Comparison of ENCODE assay signal across 16 cellular contexts in the genomic region with DNA sequence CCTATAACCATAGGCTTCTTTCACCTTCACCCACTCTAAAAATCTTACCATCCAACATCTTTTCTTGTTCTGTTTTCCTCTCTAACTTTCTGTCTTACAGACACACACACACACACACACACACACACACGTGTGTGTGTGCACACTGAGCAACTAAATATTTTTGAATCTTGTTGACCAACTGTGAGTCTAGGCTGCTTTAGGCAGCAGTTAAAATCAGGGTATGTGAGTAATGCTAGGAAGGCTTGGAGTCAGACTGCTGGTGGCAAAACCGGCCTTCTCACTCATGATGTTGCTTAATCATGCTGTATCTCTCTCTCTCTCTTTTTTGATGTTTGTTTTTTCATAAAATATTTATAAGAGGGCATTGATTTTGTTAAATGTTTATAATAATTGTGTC.
A peak's percentile ranks its signal among the peaks of the same experiment; 100 is the strongest.
DNase-seq lines count a peak whose midpoint lies in the region; TF ChIP-seq lines count a peak whose summit lies in the region.
"Had no signal": no experiment of that assay in that cellular context is flagged by ENCODE, and none has a peak within 500 bp of the region (broad histone marks: within the 10 kb centered on the region; RNA-seq: fewer than 3 reads in every experiment).

No MANE protein-coding gene starts in this region.

- no peaks in the 10 kb centered on the region for H3K79me2 ChIP-seq in osteoblast (ENCODE audit: insufficient read depth, low read length)

- no peak overlapping the region for H3K27ac ChIP-seq in epithelial cell of prostate
- H3K27ac ChIP-seq in osteoblast (ENCODE audit: low read depth, low read length): no peak overlapping the region

- no peaks in the 10 kb centered on the region for H3K27me3 ChIP-seq in osteoblast (ENCODE audit: insufficient read depth, low read length)

- CTCF ChIA-PET in Calu3 (lab: Charles Lee): no interaction called here

- H3K36me3 Mint-ChIP-seq in Calu3 (ENCODE audit: insufficient read depth, unreplicated experiment): no peaks in the 10 kb centered on the region
- H3K36me3 Mint-ChIP-seq: activated naive CD8-positive, alpha-beta T cell treated with anti-CD3 and anti-CD28 coated beads, Interleukin-2, amount 10 ng/mL, durations not matched to agents 7 days and 5 days; memory B cell had no signal

- H4K20me1 ChIP-seq in osteoblast (ENCODE audit: insufficient read depth, low read length): no peaks in the 10 kb centered on the region

- no peak overlapping the region for H3K27ac Mint-ChIP-seq in Calu3 (ENCODE audit: unreplicated experiment)
- H3K27ac Mint-ChIP-seq: activated naive CD8-positive, alpha-beta T cell treated with anti-CD3 and anti-CD28 coated beads, Interleukin-2, amount 10 ng/mL, durations not matched to agents 7 days and 5 days; activated T-cell treated with anti-CD3 and anti-CD28 coated beads, Interleukin-2, amount 50 U/mL, for 24 hours; memory B cell; nephron had no signal

- no peak overlapping the region for H3K4me3 ChIP-seq in osteoblast (ENCODE audit: insufficient read depth, low read length)

- no peaks in the 10 kb centered on the region for H3K36me3 ChIP-seq in osteoblast (ENCODE audit: insufficient read depth, low read length)

- TF ChIP-seq CTCF in Calu3 (IDR thresholded peaks at IDR 0.05; ENCODE audit: unreplicated experiment): no peak
- TF ChIP-seq CTCF in osteoblast (IDR thresholded peaks at IDR 0.05; ENCODE audit: extremely low read depth, low read depth, low read length): no peak

- peak; percentile 13 for DNase-seq in Calu3
- peak; percentile 52 for DNase-seq in OCI-M1 (lab: John Stamatoyannopoulos, UW)
- DNase-seq in epithelial cell of prostate (ENCODE audit: low read depth, low spot score): peak; percentile 52
- DNase-seq in osteoblast (ENCODE audit: insufficient read length, low spot score, missing footprints): peak; percentile 37
- no peak for DNase-seq in germinal center (ENCODE audit: low spot score)
- DNase-seq in activated CD4-positive, CD25-positive, alpha-beta regulatory T cell (lab: John Stamatoyannopoulos, UW): no peak
- DNase-seq in OCI-M2 (lab: John Stamatoyannopoulos, UW; ENCODE audit: unreplicated experiment): no peak
- no peak for DNase-seq in UCSD-AML1 (lab: John Stamatoyannopoulos, UW; ENCODE audit: unreplicated experiment)
- DNase-seq: activated CD4-positive, alpha-beta T cell treated with anti-CD3 and anti-CD28 coated beads, Interleukin-2, amount 50 U/mL, for 48 hours; activated naive CD8-positive, alpha-beta T cell treated with anti-CD3 and anti-CD28 coated beads, Interleukin-2, amount 10 ng/mL, durations not matched to agents 7 days and 5 days; activated T-cell treated with anti-CD3 and anti-CD28 coated beads, Interleukin-2, amount 50 U/mL, for 24 hours; glutamatergic neuron; NCI-H69; SW 1271 had no signal

- intact Hi-C loops in Calu3 (cut with micrococcal nuclease; ENCODE audit: unreplicated experiment): no loop called here

- H2AFZ ChIP-seq in osteoblast (ENCODE audit: low read length): no peak overlapping the region

- H3K9me3 Mint-ChIP-seq in Calu3 (ENCODE audit: low read depth, unreplicated experiment): no peaks in the 10 kb centered on the region
- H3K9me3 Mint-ChIP-seq: activated T-cell treated with anti-CD3 and anti-CD28 coated beads, Interleukin-2, amount 50 U/mL, for 24 hours; memory B cell; nephron had no signal

- no peak overlapping the region for H3K4me3 Mint-ChIP-seq in Calu3 (ENCODE audit: low read depth, unreplicated experiment)
- H3K4me3 Mint-ChIP-seq: activated naive CD8-positive, alpha-beta T cell treated with anti-CD3 and anti-CD28 coated beads, Interleukin-2, amount 10 ng/mL, durations not matched to agents 7 days and 5 days; activated T-cell treated with anti-CD3 and anti-CD28 coated beads, Interleukin-2, amount 50 U/mL, for 24 hours; memory B cell; nephron had no signal

- H3K4me1 ChIP-seq in osteoblast (ENCODE audit: insufficient read depth, low read length): no peaks in the 10 kb centered on the region

- BruUV-seq in Calu3 (replicated peaks; lab: Mats Ljungman, UMichigan): no TSS peak

- no peak overlapping the region for H3K4me2 ChIP-seq in osteoblast (ENCODE audit: insufficient read depth, low read length)

- peaks cover 9% of the 10 kb centered on the region for H3K4me1 Mint-ChIP-seq in Calu3 (ENCODE audit: low read depth, unreplicated experiment)
- H3K4me1 Mint-ChIP-seq: activated naive CD8-positive, alpha-beta T cell treated with anti-CD3 and anti-CD28 coated beads, Interleukin-2, amount 10 ng/mL, durations not matched to agents 7 days and 5 days; memory B cell; nephron had no signal

- no peaks in the 10 kb centered on the region for H3K27me3 Mint-ChIP-seq in Calu3 (ENCODE audit: unreplicated experiment)
- H3K27me3 Mint-ChIP-seq: activated naive CD8-positive, alpha-beta T cell treated with anti-CD3 and anti-CD28 coated beads, Interleukin-2, amount 10 ng/mL, durations not matched to agents 7 days and 5 days; activated T-cell treated with anti-CD3 and anti-CD28 coated beads, Interleukin-2, amount 50 U/mL, for 24 hours had no signal

- H3K9me3 ChIP-seq in osteoblast (ENCODE audit: low read depth, low read length): no peaks in the 10 kb centered on the region

Comparison
In these comparisons a context has a peak if more than half of its experiments do, and no peak if none do; other contexts are left out.
1. DNase-seq: peak in Calu3 (single experiment), OCI-M1 (single experiment), epithelial cell of prostate (single experiment) and osteoblast (single experiment); none in germinal center (single experiment), activated CD4-positive, CD25-positive, alpha-beta regulatory T cell (0 of 4), OCI-M2 (single experiment) and UCSD-AML1 (single experiment).